Comparison of ENCODE assay signal across 8 cellular contexts in genomic region chr7:99579956-99580777, GRCh38. TPM values are rescaled to one million over a fixed set of nuclear protein-coding genes. Genes with fewer than 3 reads are reported as not detected.
A peak's percentile ranks its signal among the peaks of the same experiment; 100 is the strongest.
DNase-seq lines count a peak whose midpoint lies in the region; ATAC-seq, FAIRE-seq and TF ChIP-seq lines count a peak whose summit lies in the region.

No MANE protein-coding gene starts in this region.

- no peaks in the 10 kb centered on the region for H3K9me3 Mint-ChIP-seq in activated naive CD8-positive, alpha-beta T cell treated with anti-CD3 and anti-CD28 coated beads, Interleukin-2, amount 50 U/mL, for 24 hours

- peak; percentile 67 for ATAC-seq in activated naive CD8-positive, alpha-beta T cell treated with anti-CD3 and anti-CD28 coated beads, Interleukin-2, amount 50 U/mL, for 24 hours
- no peak for ATAC-seq in GM18502 (IDR thresholded peaks at IDR 0.05; ENCODE audit: poor library complexity, unreplicated experiment)
- ATAC-seq in HG03139 (IDR thresholded peaks at IDR 0.05; ENCODE audit: unreplicated experiment) = no peak

- H3K4me3 Mint-ChIP-seq in activated naive CD8-positive, alpha-beta T cell treated with anti-CD3 and anti-CD28 coated beads, Interleukin-2, amount 50 U/mL, for 24 hours = peak overlapping the region; percentile 81

- H3K27ac Mint-ChIP-seq in activated naive CD8-positive, alpha-beta T cell treated with anti-CD3 and anti-CD28 coated beads, Interleukin-2, amount 50 U/mL, for 24 hours = peak overlapping the region; percentile 72

- no peaks in the 10 kb centered on the region for H3K27me3 ChIP-seq in HAP-1 (ENCODE audit: low read depth)

- peaks cover 3% of the 10 kb centered on the region; the same call in 1 of the 2 replicates for H3K36me3 ChIP-seq in HAP-1 (replicated peaks)

- no peak for TF ChIP-seq POLR2A in GM12891 (IDR thresholded peaks at IDR 0.05; ENCODE audit: low read depth, low read length)

- H3K4me1 ChIP-seq in HAP-1 = no peaks in the 10 kb centered on the region

- peaks cover 4% of the 10 kb centered on the region; the same call in 1 of the 2 replicates for H3K9me3 ChIP-seq in HAP-1

- in situ Hi-C loops in HAP-1 (cut with MboI; ENCODE audit: low sequenced_read_pairs) = no loop called here

- H3K36me3 Mint-ChIP-seq in activated naive CD8-positive, alpha-beta T cell treated with anti-CD3 and anti-CD28 coated beads, Interleukin-2, amount 50 U/mL, for 24 hours (ENCODE audit: low read depth) = no peaks in the 10 kb centered on the region

- peak; percentile 43 for FAIRE-seq in GM12891 (lab: Jason Lieb, UNC)

- H3K27me3 Mint-ChIP-seq in activated naive CD8-positive, alpha-beta T cell treated with anti-CD3 and anti-CD28 coated beads, Interleukin-2, amount 50 U/mL, for 24 hours = no peaks in the 10 kb centered on the region

- peaks cover 19% of the 10 kb centered on the region for H3K4me1 Mint-ChIP-seq in activated naive CD8-positive, alpha-beta T cell treated with anti-CD3 and anti-CD28 coated beads, Interleukin-2, amount 50 U/mL, for 24 hours

- H3K4me3 ChIP-seq in retinal pigment epithelial cell (ENCODE audit: low read length) (peak overlapping the region; percentile 58), HAP-1 (no peak overlapping the region)

- DNase-seq in GM12891 (ENCODE audit: insufficient read length, low spot score) (no peak), SK-N-DZ (ENCODE audit: low spot score) (peak; percentile 88), hippocampal formation (lab: John Stamatoyannopoulos, UW) (peak; percentile 3 to 40), retinal pigment epithelial cell (ENCODE audit: low read depth) (no peak), HAP-1 (ENCODE audit: low spot score in 2 of 2) (no peak)
- DNase-seq in activated naive CD8-positive, alpha-beta T cell treated with anti-CD3 and anti-CD28 coated beads, Interleukin-2, amount 50 U/mL, for 24 hours = peak; percentile 67

- peak; percentile 53 for TF ChIP-seq CTCF in retinal pigment epithelial cell (conservative IDR thresholded peaks at IDR 0.05; ENCODE audit: low read depth, low read length)

TF ChIP-seq in GM12891, 5 proteins besides CTCF, POLR2A, EP300 and RAD21:
- TF ChIP-seq SPI1 (IDR thresholded peaks at IDR 0.05; ENCODE audit: low read depth, low read length) (no peak), TAF1 (IDR thresholded peaks at IDR 0.05; ENCODE audit: low read depth, low read length) (no peak), POLR2AphosphoS5 (IDR thresholded peaks at IDR 0.05; ENCODE audit: low read depth, low read length) (no peak), POU2F2 (IDR thresholded peaks at IDR 0.05; ENCODE audit: low read depth, low read length) (no peak), PAX5 (IDR thresholded peaks at IDR 0.05; ENCODE audit: insufficient read depth, low read length, severe bottlenecking) (no peak)

RNA-seq across cellular contexts. Expression of gene TMEM225B, which starts 17.9 kb away (rescaled TPM):
- polyA plus RNA-seq in GM12891 (2012; ENCODE audit: low read depth, missing spikeins) = 0.12 TPM
- 0.18 and 2.8 TPM in 2 replicates for polyA plus RNA-seq in SK-N-DZ (2014; cell fraction: cytosol; rRNA removed)
- 0.57 TPM in 1 of 2 replicates, not detected in the other for polyA plus RNA-seq in SK-N-DZ (2014; cell fraction: nucleus; rRNA removed)

RNA-seq across cellular contexts. Expression of gene ZNF655, which starts 21.7 kb away (rescaled TPM):
- polyA plus RNA-seq in GM12891 (2012; ENCODE audit: low read depth, missing spikeins) = 35.5 TPM
- 54.5 and 66.1 TPM in 2 replicates for polyA plus RNA-seq in SK-N-DZ (2014; cell fraction: cytosol; rRNA removed)
- polyA plus RNA-seq in SK-N-DZ (2014; cell fraction: nucleus; rRNA removed) = 47.6 and 76.7 TPM in 2 replicates

RNA-seq across cellular contexts. Expression of gene FAM200A, which starts 28.3 kb away (rescaled TPM):
- polyA plus RNA-seq in GM12891 (2012; ENCODE audit: low read depth, missing spikeins) = 2.1 TPM
- 15.0 and 19.9 TPM in 2 replicates for polyA plus RNA-seq in SK-N-DZ (2014; cell fraction: cytosol; rRNA removed)
- 4.9 and 5.4 TPM in 2 replicates for polyA plus RNA-seq in SK-N-DZ (2014; cell fraction: nucleus; rRNA removed)

RNA-seq across cellular contexts. Expression of gene ZSCAN25, which starts 36.6 kb away (rescaled TPM):
- polyA plus RNA-seq in GM12891 (2012; ENCODE audit: low read depth, missing spikeins) = 5.3 TPM
- polyA plus RNA-seq in SK-N-DZ (2014; cell fraction: cytosol; rRNA removed) = 11.7 and 16.3 TPM in 2 replicates
- 16.5 and 21.4 TPM in 2 replicates for polyA plus RNA-seq in SK-N-DZ (2014; cell fraction: nucleus; rRNA removed)

Comparison
In these comparisons a context has a peak if more than half of its experiments do, and no peak if none do; other contexts are left out.
1. DNase-seq: peak in SK-N-DZ (single experiment), activated naive CD8-positive, alpha-beta T cell treated with anti-CD3 and anti-CD28 coated beads, Interleukin-2, amount 50 U/mL, for 24 hours (single experiment) and hippocampal formation (2 of 2); none in GM12891 (single experiment), retinal pigment epithelial cell (single experiment) and HAP-1 (0 of 2).